ENCODE assay signal across 11 cellular contexts in genomic region chr12:57135487-57135886, GRCh38. TPM values are rescaled to one million over a fixed set of nuclear protein-coding genes. Genes with fewer than 3 reads are reported as not detected.
DNase-seq lines count a peak whose midpoint lies in the region; ATAC-seq and TF ChIP-seq lines count a peak whose summit lies in the region.
"Had no signal": no experiment of that assay in that cellular context is flagged by ENCODE, and none has a peak within 500 bp of the region (broad histone marks: within the 10 kb centered on the region; RNA-seq: fewer than 3 reads in every experiment).

No MANE protein-coding gene starts in this region.

- H3K9ac ChIP-seq in skeletal muscle tissue (ENCODE audit: low read depth in 1 of 3, low read length in 3 of 3), result peak overlapping the region in 1 of 3 donors; percentile 16

- no peak for TF ChIP-seq POLR2A in GM18505 (IDR thresholded peaks at IDR 0.05; ENCODE audit: borderline replicate concordance, extremely low read depth, insufficient read depth, insufficient read length)

- peaks cover 40 to 61% (median 56%) of the 10 kb centered on the region in 3 donors for H3K4me1 ChIP-seq in skeletal muscle tissue (ENCODE audit: control insufficient read depth in 3 of 3, insufficient read depth in 3 of 3, low read length in 3 of 3)

- H3K9me3 ChIP-seq in skeletal muscle tissue (ENCODE audit: control insufficient read depth in 3 of 3, low read length in 3 of 3), result no peaks in the 10 kb centered on the region

- no peak for ATAC-seq in GM18505 (IDR thresholded peaks at IDR 0.05; ENCODE audit: unreplicated experiment)

- DNase-seq in H7 (peak; percentile 90), iris pigment epithelial cell (ENCODE audit: low read depth) (peak; percentile 34), COR-L47 (lab: John Stamatoyannopoulos, UW) (no peak), kidney tubule cell (ENCODE audit: low spot score) (no peak)
- no peak for DNase-seq in stimulated activated CD4-positive, alpha-beta T cell treated with anti-CD3 and anti-CD28 coated beads, Interleukin-2, amount 100 ng/mL, for 48 hours
- DNase-seq: activated T-cell treated with anti-CD3 and anti-CD28 coated beads, Interleukin-2, amount 50 U/mL, for 1 hour; naive B cell; NCI-H146 had no signal

- H3K27ac ChIP-seq in cingulate gyrus (ENCODE audit: low read depth, low read length), result peak overlapping the region; percentile 49
- peak overlapping the region; percentile 76 for H3K27ac ChIP-seq in skeletal muscle tissue (ENCODE audit: low read depth, low read length)

- no peaks in the 10 kb centered on the region for H3K27me3 ChIP-seq in H7 (ENCODE audit: control insufficient read depth, insufficient read depth, low read length)
- H3K27me3 ChIP-seq in skeletal muscle tissue (ENCODE audit: control insufficient read depth in 3 of 3, insufficient read depth in 3 of 3, low read length in 3 of 3), result peaks cover 0 to 6% (median 0%) of the 10 kb centered on the region in 3 donors

- peaks cover 13% of the 10 kb centered on the region for H3K36me3 ChIP-seq in H7 (replicated peaks; ENCODE audit: control insufficient read depth, insufficient read depth, low read length)
- peaks cover 0 to 6% (median 0%) of the 10 kb centered on the region in 3 donors for H3K36me3 ChIP-seq in skeletal muscle tissue (ENCODE audit: control insufficient read depth in 3 of 3, insufficient read depth in 3 of 3, low read length in 3 of 3)

- no peak overlapping the region; the same call in 1 of the 2 replicates for H3K4me3 ChIP-seq in H7 (ENCODE audit: insufficient read depth, low read depth, low read length)
- no peak overlapping the region for H3K4me3 ChIP-seq in skeletal muscle tissue (ENCODE audit: low read length in 3 of 3)

RNA-seq across cellular contexts. Expression of gene LRP1, which starts 7.2 kb away (rescaled TPM):
- total RNA-seq in H7 (2014; rRNA removed; shearing (Covaris generic)), result 17.3 and 23.9 TPM in 2 replicates
- 118 TPM for total RNA-seq in skeletal muscle tissue

RNA-seq across cellular contexts. Expression of gene LRP1-AS, which starts 11.9 kb away (rescaled TPM):
- not detected in 2 replicates for total RNA-seq in H7 (2014; rRNA removed; shearing (Covaris generic))
- total RNA-seq in skeletal muscle tissue, result 1.0 TPM

RNA-seq across cellular contexts. Expression of gene STAT6, which starts 24.3 kb away (rescaled TPM):
- 43.5 and 51.5 TPM in 2 replicates for total RNA-seq in H7 (2014; rRNA removed; shearing (Covaris generic))
- 31.8 TPM for total RNA-seq in skeletal muscle tissue

RNA-seq across cellular contexts. Expression of gene NAB2, which starts 46.6 kb away (rescaled TPM):
- total RNA-seq in H7 (2014; rRNA removed; shearing (Covaris generic)), result 19.0 and 20.8 TPM in 2 replicates
- 38.1 TPM for total RNA-seq in skeletal muscle tissue

RNA-seq across cellular contexts. Expression of gene NEMP1, which starts 56.9 kb away (rescaled TPM):
- total RNA-seq in H7 (2014; rRNA removed; shearing (Covaris generic)), result 22.6 and 30.6 TPM in 2 replicates
- total RNA-seq in skeletal muscle tissue, result 11.0 TPM

Comparison
In these comparisons a context has a peak if more than half of its experiments do, and no peak if none do; other contexts are left out.
1. DNase-seq: peak in H7 (single experiment) and iris pigment epithelial cell (single experiment); none in COR-L47 (single experiment), stimulated activated CD4-positive, alpha-beta T cell treated with anti-CD3 and anti-CD28 coated beads, Interleukin-2, amount 100 ng/mL, for 48 hours (0 of 2) and kidney tubule cell (single experiment).